In the genomic region with DNA sequence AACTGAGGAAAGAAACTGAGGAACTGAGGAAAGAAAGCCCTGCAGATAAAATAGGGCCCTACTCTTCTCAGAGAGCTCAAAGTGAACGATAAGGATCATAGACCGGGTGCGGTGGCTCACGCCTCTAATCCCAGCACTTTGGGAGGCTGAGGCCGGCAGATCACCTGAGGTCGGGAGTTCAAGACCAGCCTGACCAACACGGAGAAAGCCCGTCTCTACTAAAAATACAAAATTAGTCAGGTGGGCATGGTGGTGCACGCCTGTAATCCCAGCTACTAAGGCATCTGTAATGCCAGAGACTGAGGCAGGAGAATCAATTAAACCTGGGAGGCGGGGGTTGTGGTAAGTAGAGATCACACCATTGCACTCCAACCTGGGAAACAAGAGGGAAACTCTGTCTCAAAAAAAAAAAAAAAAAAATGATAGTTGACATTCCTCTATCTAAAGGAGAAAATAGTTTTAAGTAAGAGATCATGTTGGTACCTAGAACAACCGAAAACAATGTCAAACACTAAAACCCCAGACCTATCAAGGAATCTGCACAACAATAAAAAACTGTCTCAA, we compare ENCODE assay signal across 2 cellular contexts.
TF ChIP-seq lines count a peak whose summit lies in the region.

No MANE protein-coding gene starts in this region.

TF ChIP-seq in A549, 52 proteins besides CTCF, POLR2A, EP300 and RAD21 (continued from another document):
- TF ChIP-seq HOXB5 (CRISPR knock-in tag; IDR thresholded peaks at IDR 0.05) (no peak), RARB (CRISPR knock-in tag; IDR thresholded peaks at IDR 0.05) (no peak), PHF8 (IDR thresholded peaks at IDR 0.05; ENCODE audit: borderline replicate concordance, low read depth) (no peak), FOSB (CRISPR knock-in tag; IDR thresholded peaks at IDR 0.05) (no peak), JUNB (IDR thresholded peaks at IDR 0.05) (no peak)

TF ChIP-seq in GM23338, 12 proteins besides CTCF, POLR2A, EP300 and RAD21 (continued from another document):
- TF ChIP-seq, protein P1, sequence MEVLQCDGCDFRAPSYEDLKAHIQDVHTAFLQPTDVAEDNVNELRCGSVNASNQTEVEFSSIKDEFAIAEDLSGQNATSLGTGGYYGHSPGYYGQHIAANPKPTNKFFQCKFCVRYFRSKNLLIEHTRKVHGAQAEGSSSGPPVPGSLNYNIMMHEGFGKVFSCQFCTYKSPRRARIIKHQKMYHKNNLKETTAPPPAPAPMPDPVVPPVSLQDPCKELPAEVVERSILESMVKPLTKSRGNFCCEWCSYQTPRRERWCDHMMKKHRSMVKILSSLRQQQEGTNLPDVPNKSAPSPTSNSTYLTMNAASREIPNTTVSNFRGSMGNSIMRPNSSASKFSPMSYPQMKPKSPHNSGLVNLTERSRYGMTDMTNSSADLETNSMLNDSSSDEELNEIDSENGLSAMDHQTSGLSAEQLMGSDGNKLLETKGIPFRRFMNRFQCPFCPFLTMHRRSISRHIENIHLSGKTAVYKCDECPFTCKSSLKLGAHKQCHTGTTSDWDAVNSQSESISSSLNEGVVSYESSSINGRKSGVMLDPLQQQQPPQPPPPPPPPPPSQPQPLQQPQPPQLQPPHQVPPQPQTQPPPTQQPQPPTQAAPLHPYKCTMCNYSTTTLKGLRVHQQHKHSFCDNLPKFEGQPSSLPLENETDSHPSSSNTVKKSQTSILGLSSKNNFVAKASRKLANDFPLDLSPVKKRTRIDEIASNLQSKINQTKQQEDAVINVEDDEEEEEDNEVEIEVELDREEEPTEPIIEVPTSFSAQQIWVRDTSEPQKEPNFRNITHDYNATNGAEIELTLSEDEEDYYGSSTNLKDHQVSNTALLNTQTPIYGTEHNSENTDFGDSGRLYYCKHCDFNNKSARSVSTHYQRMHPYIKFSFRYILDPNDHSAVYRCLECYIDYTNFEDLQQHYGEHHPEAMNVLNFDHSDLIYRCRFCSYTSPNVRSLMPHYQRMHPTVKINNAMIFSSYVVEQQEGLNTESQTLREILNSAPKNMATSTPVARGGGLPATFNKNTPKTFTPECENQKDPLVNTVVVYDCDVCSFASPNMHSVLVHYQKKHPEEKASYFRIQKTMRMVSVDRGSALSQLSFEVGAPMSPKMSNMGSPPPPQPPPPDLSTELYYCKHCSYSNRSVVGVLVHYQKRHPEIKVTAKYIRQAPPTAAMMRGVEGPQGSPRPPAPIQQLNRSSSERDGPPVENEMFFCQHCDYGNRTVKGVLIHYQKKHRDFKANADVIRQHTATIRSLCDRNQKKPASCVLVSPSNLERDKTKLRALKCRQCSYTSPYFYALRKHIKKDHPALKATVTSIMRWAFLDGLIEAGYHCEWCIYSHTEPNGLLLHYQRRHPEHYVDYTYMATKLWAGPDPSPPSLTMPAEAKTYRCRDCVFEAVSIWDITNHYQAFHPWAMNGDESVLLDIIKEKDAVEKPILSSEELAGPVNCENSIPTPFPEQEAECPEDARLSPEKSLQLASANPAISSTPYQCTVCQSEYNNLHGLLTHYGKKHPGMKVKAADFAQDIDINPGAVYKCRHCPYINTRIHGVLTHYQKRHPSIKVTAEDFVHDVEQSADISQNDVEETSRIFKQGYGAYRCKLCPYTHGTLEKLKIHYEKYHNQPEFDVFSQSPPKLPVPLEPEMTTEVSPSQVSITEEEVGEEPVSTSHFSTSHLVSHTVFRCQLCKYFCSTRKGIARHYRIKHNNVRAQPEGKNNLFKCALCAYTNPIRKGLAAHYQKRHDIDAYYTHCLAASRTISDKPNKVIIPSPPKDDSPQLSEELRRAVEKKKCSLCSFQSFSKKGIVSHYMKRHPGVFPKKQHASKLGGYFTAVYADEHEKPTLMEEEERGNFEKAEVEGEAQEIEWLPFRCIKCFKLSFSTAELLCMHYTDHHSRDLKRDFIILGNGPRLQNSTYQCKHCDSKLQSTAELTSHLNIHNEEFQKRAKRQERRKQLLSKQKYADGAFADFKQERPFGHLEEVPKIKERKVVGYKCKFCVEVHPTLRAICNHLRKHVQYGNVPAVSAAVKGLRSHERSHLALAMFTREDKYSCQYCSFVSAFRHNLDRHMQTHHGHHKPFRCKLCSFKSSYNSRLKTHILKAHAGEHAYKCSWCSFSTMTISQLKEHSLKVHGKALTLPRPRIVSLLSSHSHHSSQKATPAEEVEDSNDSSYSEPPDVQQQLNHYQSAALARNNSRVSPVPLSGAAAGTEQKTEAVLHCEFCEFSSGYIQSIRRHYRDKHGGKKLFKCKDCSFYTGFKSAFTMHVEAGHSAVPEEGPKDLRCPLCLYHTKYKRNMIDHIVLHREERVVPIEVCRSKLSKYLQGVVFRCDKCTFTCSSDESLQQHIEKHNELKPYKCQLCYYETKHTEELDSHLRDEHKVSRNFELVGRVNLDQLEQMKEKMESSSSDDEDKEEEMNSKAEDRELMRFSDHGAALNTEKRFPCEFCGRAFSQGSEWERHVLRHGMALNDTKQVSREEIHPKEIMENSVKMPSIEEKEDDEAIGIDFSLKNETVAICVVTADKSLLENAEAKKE (CRISPR knock-in tag; IDR thresholded peaks at IDR 0.05), result no peak
- TF ChIP-seq, protein P2, sequence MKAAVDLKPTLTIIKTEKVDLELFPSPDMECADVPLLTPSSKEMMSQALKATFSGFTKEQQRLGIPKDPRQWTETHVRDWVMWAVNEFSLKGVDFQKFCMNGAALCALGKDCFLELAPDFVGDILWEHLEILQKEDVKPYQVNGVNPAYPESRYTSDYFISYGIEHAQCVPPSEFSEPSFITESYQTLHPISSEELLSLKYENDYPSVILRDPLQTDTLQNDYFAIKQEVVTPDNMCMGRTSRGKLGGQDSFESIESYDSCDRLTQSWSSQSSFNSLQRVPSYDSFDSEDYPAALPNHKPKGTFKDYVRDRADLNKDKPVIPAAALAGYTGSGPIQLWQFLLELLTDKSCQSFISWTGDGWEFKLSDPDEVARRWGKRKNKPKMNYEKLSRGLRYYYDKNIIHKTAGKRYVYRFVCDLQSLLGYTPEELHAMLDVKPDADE (IDR thresholded peaks at IDR 0.05), result no peak
- no peak for TF ChIP-seq ZNF331 (CRISPR knock-in tag; IDR thresholded peaks at IDR 0.05; ENCODE audit: low read depth)
- no peak for TF ChIP-seq CREB1 (CRISPR knock-in tag; IDR thresholded peaks at IDR 0.05; ENCODE audit: low read depth)
- TF ChIP-seq EZH2phosphoT487 (IDR thresholded peaks at IDR 0.05; ENCODE audit: unreplicated experiment), result no peak
- TF ChIP-seq EZH2 (IDR thresholded peaks at IDR 0.05; ENCODE audit: low read depth, unreplicated experiment), result no peak
- TF ChIP-seq POLR2AphosphoS5 (IDR thresholded peaks at IDR 0.05; ENCODE audit: low read depth), result no peak
- no peak for TF ChIP-seq STAT1 (IDR thresholded peaks at IDR 0.05; ENCODE audit: unreplicated experiment)
- TF ChIP-seq JUNB (IDR thresholded peaks at IDR 0.05; ENCODE audit: unreplicated experiment), result no peak
- TF ChIP-seq NANOG (IDR thresholded peaks at IDR 0.05; ENCODE audit: borderline replicate concordance), result no peak
- TF ChIP-seq, protein P3, sequence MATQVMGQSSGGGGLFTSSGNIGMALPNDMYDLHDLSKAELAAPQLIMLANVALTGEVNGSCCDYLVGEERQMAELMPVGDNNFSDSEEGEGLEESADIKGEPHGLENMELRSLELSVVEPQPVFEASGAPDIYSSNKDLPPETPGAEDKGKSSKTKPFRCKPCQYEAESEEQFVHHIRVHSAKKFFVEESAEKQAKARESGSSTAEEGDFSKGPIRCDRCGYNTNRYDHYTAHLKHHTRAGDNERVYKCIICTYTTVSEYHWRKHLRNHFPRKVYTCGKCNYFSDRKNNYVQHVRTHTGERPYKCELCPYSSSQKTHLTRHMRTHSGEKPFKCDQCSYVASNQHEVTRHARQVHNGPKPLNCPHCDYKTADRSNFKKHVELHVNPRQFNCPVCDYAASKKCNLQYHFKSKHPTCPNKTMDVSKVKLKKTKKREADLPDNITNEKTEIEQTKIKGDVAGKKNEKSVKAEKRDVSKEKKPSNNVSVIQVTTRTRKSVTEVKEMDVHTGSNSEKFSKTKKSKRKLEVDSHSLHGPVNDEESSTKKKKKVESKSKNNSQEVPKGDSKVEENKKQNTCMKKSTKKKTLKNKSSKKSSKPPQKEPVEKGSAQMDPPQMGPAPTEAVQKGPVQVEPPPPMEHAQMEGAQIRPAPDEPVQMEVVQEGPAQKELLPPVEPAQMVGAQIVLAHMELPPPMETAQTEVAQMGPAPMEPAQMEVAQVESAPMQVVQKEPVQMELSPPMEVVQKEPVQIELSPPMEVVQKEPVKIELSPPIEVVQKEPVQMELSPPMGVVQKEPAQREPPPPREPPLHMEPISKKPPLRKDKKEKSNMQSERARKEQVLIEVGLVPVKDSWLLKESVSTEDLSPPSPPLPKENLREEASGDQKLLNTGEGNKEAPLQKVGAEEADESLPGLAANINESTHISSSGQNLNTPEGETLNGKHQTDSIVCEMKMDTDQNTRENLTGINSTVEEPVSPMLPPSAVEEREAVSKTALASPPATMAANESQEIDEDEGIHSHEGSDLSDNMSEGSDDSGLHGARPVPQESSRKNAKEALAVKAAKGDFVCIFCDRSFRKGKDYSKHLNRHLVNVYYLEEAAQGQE (IDR thresholded peaks at IDR 0.05; ENCODE audit: unreplicated experiment), result no peak
